ENCODE assay signal across 12 cellular contexts in the genomic region with DNA sequence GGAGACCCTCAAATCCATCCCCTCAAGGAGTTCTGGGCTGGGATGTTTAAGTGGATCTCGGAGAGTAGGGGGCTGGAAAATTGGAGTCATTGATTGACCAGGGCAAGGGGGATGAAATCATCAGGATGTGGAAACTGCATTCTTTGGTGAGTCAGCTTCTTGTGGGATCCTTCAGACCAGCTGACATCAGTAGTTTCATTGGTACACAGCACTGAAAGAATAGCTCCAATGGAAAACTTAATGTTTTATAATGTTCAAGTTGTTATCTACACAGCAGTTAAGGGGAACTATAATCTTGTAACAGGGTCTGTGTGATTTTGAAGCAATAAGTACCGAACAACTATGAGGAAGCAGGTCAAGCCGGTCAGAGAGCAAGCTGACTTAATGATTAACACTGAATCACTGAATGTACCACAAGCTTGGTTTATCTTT.
DNase-seq lines count a peak whose midpoint lies in the region; ATAC-seq and TF ChIP-seq lines count a peak whose summit lies in the region.
"Had no signal": no experiment of that assay in that cellular context is flagged by ENCODE, and none has a peak within 500 bp of the region (broad histone marks: within the 10 kb centered on the region; RNA-seq: fewer than 3 reads in every experiment).

No MANE protein-coding gene starts in this region.

- CTCF ChIA-PET in T-cell (lab: Charles Lee): no interaction called here

- H3K36me3 ChIP-seq in mesodermal cell (ENCODE audit: control insufficient read depth, insufficient read depth, low read length): no peaks in the 10 kb centered on the region

- DNase-seq in ELR (ENCODE audit: low read depth): peak; percentile 77
- peak; percentile 66 for DNase-seq in MV-4-11 (lab: John Stamatoyannopoulos, UW)
- DNase-seq in cardiac fibroblast (ENCODE audit: low read depth in 2 of 2): peak; percentile 67 to 83
- DNase-seq in NCI-H2081 (lab: John Stamatoyannopoulos, UW): no peak
- DNase-seq in DMS79 (lab: John Stamatoyannopoulos, UW): no peak
- no peak for DNase-seq in T-cell
- DNase-seq: effector CD4-positive, alpha-beta T cell; NCI-H510A; retina had no signal

- H3K4me3 ChIP-seq in cardiac fibroblast (replicated peaks in 1 of 2; ENCODE audit: low read depth in 2 of 2, low read length in 2 of 2): no peak overlapping the region
- H3K4me3 ChIP-seq in mesodermal cell (ENCODE audit: extremely low read depth, insufficient read depth, low read length, poor library complexity, severe bottlenecking): no peak overlapping the region

- no CpG with 5 or more reads among the region's 3 CpGs for WGBS in mesodermal cell (ENCODE audit: insufficient coverage in 2 of 2), 2 experiments

- peak overlapping the region; percentile 67 for H3K27ac ChIP-seq in mesodermal cell (ENCODE audit: low read depth, low read length, severe bottlenecking)

- no peaks in the 10 kb centered on the region for H3K4me1 Mint-ChIP-seq in T-cell

- H3K4me1 ChIP-seq in mesodermal cell (ENCODE audit: control insufficient read depth, insufficient read depth, low read length, poor library complexity, severe bottlenecking): no peaks in the 10 kb centered on the region

- no peak for ATAC-seq in GM18909 (IDR thresholded peaks at IDR 0.05; ENCODE audit: poor library complexity, unreplicated experiment)
- no peak for ATAC-seq in T-cell (replicated peaks in 1 of 4)
- ATAC-seq: left lobe of liver had no signal

- no peaks in the 10 kb centered on the region for H3K27me3 Mint-ChIP-seq in T-cell

- TF ChIP-seq CTCF in cardiac fibroblast (IDR thresholded peaks at IDR 0.05; ENCODE audit: low read depth, low read length): no peak

- peaks cover 21% of the 10 kb centered on the region for H3K36me3 Mint-ChIP-seq in T-cell

- POLR2A ChIA-PET in T-cell (lab: Charles Lee): interaction anchor here in 1 of 2 donors (0.5 kb wide), 1 partner anchor 1117 kb away, joined by 3 read pairs; no protein-coding TSS in a partner anchor

- H3K4me3 Mint-ChIP-seq in T-cell: no peak overlapping the region

- no peaks in the 10 kb centered on the region for H3K9me3 Mint-ChIP-seq in T-cell

- H3K27ac Mint-ChIP-seq in T-cell: no peak overlapping the region

- H3K9me3 ChIP-seq in mesodermal cell (ENCODE audit: control insufficient read depth, low read length): no peaks in the 10 kb centered on the region

Comparison
In these comparisons a context has a peak if more than half of its experiments do, and no peak if none do; other contexts are left out.
1. DNase-seq: peak in ELR (single experiment), MV-4-11 (single experiment) and cardiac fibroblast (2 of 2); none in NCI-H2081 (0 of 2), DMS79 (single experiment) and T-cell (0 of 34).